Comparison of ENCODE assay signal across 10 cellular contexts in the genomic region with DNA sequence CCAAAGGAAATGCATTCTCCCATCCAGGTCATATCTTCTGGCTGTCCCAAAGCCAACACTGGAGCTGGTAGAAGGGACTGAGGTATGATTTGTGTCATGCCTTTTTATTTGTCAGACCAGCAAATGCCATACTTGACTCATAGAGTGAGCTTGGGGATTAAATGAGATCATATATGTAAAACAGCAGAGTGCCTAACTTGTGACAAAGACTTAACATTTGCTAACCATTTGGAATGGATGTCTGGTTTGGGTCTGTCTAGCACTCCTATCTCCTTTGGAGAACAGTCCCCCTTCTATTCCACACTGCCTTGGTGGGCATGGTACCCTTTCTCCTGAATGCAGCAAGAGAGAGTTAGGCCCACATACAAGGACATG.
A peak's percentile ranks its signal among the peaks of the same experiment; 100 is the strongest.
DNase-seq lines count a peak whose midpoint lies in the region; ATAC-seq and TF ChIP-seq lines count a peak whose summit lies in the region.
"Had no signal": no experiment of that assay in that cellular context is flagged by ENCODE, and none has a peak within 500 bp of the region (broad histone marks: within the 10 kb centered on the region; RNA-seq: fewer than 3 reads in every experiment).

No MANE protein-coding gene starts in this region.

- H3K9me3 ChIP-seq in mucosa of descending colon, result peaks cover 3% of the 10 kb centered on the region
- H3K9me3 ChIP-seq: right lobe of liver had no signal

- peaks cover 11% of the 10 kb centered on the region for H3K4me1 ChIP-seq in mucosa of descending colon (ENCODE audit: low read depth)
- H3K4me1 ChIP-seq: right lobe of liver had no signal

- no peak overlapping the region for H3K4me3 ChIP-seq in mucosa of descending colon
- H3K4me3 ChIP-seq: right lobe of liver had no signal

- H3K36me3 Mint-ChIP-seq in activated T-cell treated with anti-CD3 and anti-CD28 coated beads, Interleukin-2, amount 50 U/mL, for 72 hours (ENCODE audit: insufficient read depth in 2 of 2), result no peaks in the 10 kb centered on the region
- no peaks in the 10 kb centered on the region for H3K36me3 Mint-ChIP-seq in activated T-helper 2 cell treated with anti-CD3 and anti-CD28 coated beads, Interferon-gamma antibody, Interleukin-2, Interleukin-4, amounts not matched to agents 10 μg/mL and 5 μg/mL and 100 μg/mL, durations not matched to agents 14 hours and 24 hours and 36 hours (ENCODE audit: low read depth)

- peak overlapping the region; percentile 89 for H3K27ac Mint-ChIP-seq in activated T-cell treated with anti-CD3 and anti-CD28 coated beads, Interleukin-2, amount 50 U/mL, for 72 hours
- H3K27ac Mint-ChIP-seq in activated T-helper 2 cell treated with anti-CD3 and anti-CD28 coated beads, Interferon-gamma antibody, Interleukin-2, Interleukin-4, amounts not matched to agents 10 μg/mL and 5 μg/mL and 100 μg/mL, durations not matched to agents 14 hours and 24 hours and 36 hours, result peak overlapping the region; percentile 98

- DNase-seq in activated T-cell treated with anti-CD3 and anti-CD28 coated beads, Interleukin-2, amount 50 U/mL, for 72 hours, result peak; percentile 36 to 40
- DNase-seq in activated T-cell treated with anti-CD3 and anti-CD28 coated beads, Interleukin-2, amount 50 U/mL, for 1 hour, result no peak
- no peak for DNase-seq in activated T-helper 2 cell treated with anti-CD3 and anti-CD28 coated beads, Interferon-gamma antibody, Interleukin-2, Interleukin-4, amounts not matched to agents 10 μg/mL and 5 μg/mL and 100 μg/mL, durations not matched to agents 14 hours and 24 hours and 36 hours (ENCODE audit: low spot score)
- DNase-seq in stimulated activated naive CD8-positive, alpha-beta T cell treated with anti-CD3 and anti-CD28 coated beads, Interleukin-15, Interleukin-2, amounts not matched to agents 100 U/mL and 50 U/mL, for 24 hours, result no peak
- no peak for DNase-seq in NCI-H510A (lab: John Stamatoyannopoulos, UW)
- no peak for DNase-seq in mucosa of descending colon
- no peak for DNase-seq in omental fat pad (ENCODE audit: low spot score)
- DNase-seq: EL, right lobe of liver had no signal

- peak overlapping the region; percentile 77 to 85 for H3K4me3 Mint-ChIP-seq in activated T-cell treated with anti-CD3 and anti-CD28 coated beads, Interleukin-2, amount 50 U/mL, for 72 hours
- H3K4me3 Mint-ChIP-seq in activated T-helper 2 cell treated with anti-CD3 and anti-CD28 coated beads, Interferon-gamma antibody, Interleukin-2, Interleukin-4, amounts not matched to agents 10 μg/mL and 5 μg/mL and 100 μg/mL, durations not matched to agents 14 hours and 24 hours and 36 hours (ENCODE audit: low read depth), result peak overlapping the region; percentile 43

- intact Hi-C loops in activated T-helper 2 cell treated with anti-CD3 and anti-CD28 coated beads, Interferon-gamma antibody, Interleukin-2, Interleukin-4, amounts not matched to agents 10 μg/mL and 5 μg/mL and 100 μg/mL, durations not matched to agents 14 hours and 24 hours and 36 hours (cut with micrococcal nuclease), result loop anchor here (5.0 to 10.0 kb wide), 4 partner anchors 329 to 1032 kb away; a partner anchor contains a TSS
- intact Hi-C loops in mucosa of descending colon (cut with DNase I, micrococcal nuclease), result loop anchor here in 1 of 2 donors (5.0 kb wide), 1 partner anchor 273 kb away; no protein-coding TSS in a partner anchor

- peaks cover 28% of the 10 kb centered on the region for H3K27me3 Mint-ChIP-seq in activated T-cell treated with anti-CD3 and anti-CD28 coated beads, Interleukin-2, amount 50 U/mL, for 72 hours (ENCODE audit: low read depth)
- H3K27me3 Mint-ChIP-seq in activated T-helper 2 cell treated with anti-CD3 and anti-CD28 coated beads, Interferon-gamma antibody, Interleukin-2, Interleukin-4, amounts not matched to agents 10 μg/mL and 5 μg/mL and 100 μg/mL, durations not matched to agents 14 hours and 24 hours and 36 hours (ENCODE audit: low read depth), result peaks cover 38% of the 10 kb centered on the region

- no peaks in the 10 kb centered on the region for H3K9me3 Mint-ChIP-seq in activated T-cell treated with anti-CD3 and anti-CD28 coated beads, Interleukin-2, amount 50 U/mL, for 72 hours
- H3K9me3 Mint-ChIP-seq in activated T-helper 2 cell treated with anti-CD3 and anti-CD28 coated beads, Interferon-gamma antibody, Interleukin-2, Interleukin-4, amounts not matched to agents 10 μg/mL and 5 μg/mL and 100 μg/mL, durations not matched to agents 14 hours and 24 hours and 36 hours, result no peaks in the 10 kb centered on the region

- no peaks in the 10 kb centered on the region for H3K36me3 ChIP-seq in mucosa of descending colon (ENCODE audit: low read depth)
- H3K36me3 ChIP-seq: right lobe of liver had no signal

- peak; percentile 64 to 69 for ATAC-seq in activated T-cell treated with anti-CD3 and anti-CD28 coated beads, Interleukin-2, amount 50 U/mL, for 72 hours (replicated peaks in 1 of 2)
- ATAC-seq in HG03354 (IDR thresholded peaks at IDR 0.05; ENCODE audit: poor library complexity, severe bottlenecking, unreplicated experiment) (peak; percentile 15), mucosa of descending colon (no peak), omental fat pad (ENCODE audit: low FRiP score) (no peak)
- peak; percentile 63 for ATAC-seq in stimulated activated naive CD8-positive, alpha-beta T cell treated with anti-CD3 and anti-CD28 coated beads, Interleukin-15, Interleukin-2, amounts not matched to agents 100 U/mL and 50 U/mL, for 24 hours

- TF ChIP-seq CTCF in mucosa of descending colon (IDR thresholded peaks at IDR 0.05), result no peak
- no peak for TF ChIP-seq CTCF in omental fat pad (IDR thresholded peaks at IDR 0.05)

- H3K4me1 Mint-ChIP-seq in activated T-cell treated with anti-CD3 and anti-CD28 coated beads, Interleukin-2, amount 50 U/mL, for 72 hours (ENCODE audit: low read depth), result peaks cover 54% of the 10 kb centered on the region
- peaks cover 59% of the 10 kb centered on the region for H3K4me1 Mint-ChIP-seq in activated T-helper 2 cell treated with anti-CD3 and anti-CD28 coated beads, Interferon-gamma antibody, Interleukin-2, Interleukin-4, amounts not matched to agents 10 μg/mL and 5 μg/mL and 100 μg/mL, durations not matched to agents 14 hours and 24 hours and 36 hours (ENCODE audit: low read depth)

Comparison
In these comparisons a context has a peak if more than half of its experiments do, and no peak if none do; other contexts are left out.
1. DNase-seq: peak in activated T-cell treated with anti-CD3 and anti-CD28 coated beads, Interleukin-2, amount 50 U/mL, for 72 hours (2 of 2); none in activated T-cell treated with anti-CD3 and anti-CD28 coated beads, Interleukin-2, amount 50 U/mL, for 1 hour (single experiment), activated T-helper 2 cell treated with anti-CD3 and anti-CD28 coated beads, Interferon-gamma antibody, Interleukin-2, Interleukin-4, amounts not matched to agents 10 μg/mL and 5 μg/mL and 100 μg/mL, durations not matched to agents 14 hours and 24 hours and 36 hours (single experiment), stimulated activated naive CD8-positive, alpha-beta T cell treated with anti-CD3 and anti-CD28 coated beads, Interleukin-15, Interleukin-2, amounts not matched to agents 100 U/mL and 50 U/mL, for 24 hours (single experiment), NCI-H510A (single experiment), mucosa of descending colon (0 of 3) and omental fat pad (single experiment).
2. ATAC-seq: peak in activated T-cell treated with anti-CD3 and anti-CD28 coated beads, Interleukin-2, amount 50 U/mL, for 72 hours (2 of 2), HG03354 (single experiment) and stimulated activated naive CD8-positive, alpha-beta T cell treated with anti-CD3 and anti-CD28 coated beads, Interleukin-15, Interleukin-2, amounts not matched to agents 100 U/mL and 50 U/mL, for 24 hours (single experiment); none in mucosa of descending colon (single experiment) and omental fat pad (single experiment).